In the genomic region with DNA sequence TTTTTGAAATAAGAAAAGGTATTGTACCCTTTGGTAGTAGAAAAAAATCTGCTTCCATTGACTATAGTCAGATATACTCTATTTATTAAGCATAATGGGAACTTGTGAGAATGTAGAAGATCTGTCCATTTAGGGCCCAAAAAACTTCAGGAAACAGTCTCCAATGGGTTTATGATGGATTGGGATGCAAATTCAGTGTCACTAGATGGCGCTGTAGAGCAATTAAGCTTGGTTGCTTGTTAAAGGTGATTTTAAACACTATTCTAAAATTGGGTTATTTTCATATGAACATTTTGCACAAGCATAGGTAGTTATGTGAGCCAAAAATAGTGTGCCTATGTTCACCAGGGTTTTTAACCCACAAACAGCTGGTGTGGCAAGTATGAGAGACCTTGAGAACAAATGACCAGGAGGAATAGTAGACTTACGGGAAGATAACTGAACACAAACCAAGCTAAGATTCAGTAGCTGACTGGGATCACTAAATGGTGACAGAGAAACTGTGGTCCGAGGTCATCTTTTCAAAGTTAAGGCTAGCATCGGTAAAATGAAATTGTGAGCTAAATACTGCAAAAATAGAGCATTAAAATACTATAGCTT, we compare ENCODE assay signal across 8 cellular contexts.
A peak's percentile ranks its signal among the peaks of the same experiment; 100 is the strongest.
DNase-seq lines count a peak whose midpoint lies in the region; ATAC-seq, FAIRE-seq and TF ChIP-seq lines count a peak whose summit lies in the region.

No MANE protein-coding gene starts in this region.

- peaks cover 4% of the 10 kb centered on the region for H3K4me1 Mint-ChIP-seq in nephron

- no peak overlapping the region for H3K4me3 ChIP-seq in colonic mucosa

- in situ Hi-C loops in GM13977 (cut with MboI; ENCODE audit: low pct_unique_long_range_greater_than_20kb, low sequenced_read_pairs, unreplicated experiment), result no loop called here

- peak overlapping the region; percentile 83 to 93 (median 86) for H3K27ac Mint-ChIP-seq in nephron

- no peak for FAIRE-seq in RCC 7860 (lab: Jason Lieb, UNC)

- no peaks in the 10 kb centered on the region for H3K36me3 ChIP-seq in colonic mucosa

- peak; percentile 66 for TF ChIP-seq CTCF in GM13977 (IDR thresholded peaks at IDR 0.05; ENCODE audit: extremely low read depth, insufficient read depth, missing control alignments)
- TF ChIP-seq CTCF in colonic mucosa (IDR thresholded peaks at IDR 0.05), result peak; percentile 46
- peak; percentile 44 to 69 (median 54) for TF ChIP-seq CTCF in nephron (IDR thresholded peaks at IDR 0.05; ENCODE audit: unreplicated experiment in 3 of 3)

- no peaks in the 10 kb centered on the region for H3K36me3 Mint-ChIP-seq in nephron (ENCODE audit: low read depth)

- H3K27me3 Mint-ChIP-seq in nephron (ENCODE audit: low read depth), result peaks cover 4% of the 10 kb centered on the region

- no peaks in the 10 kb centered on the region for H3K9me3 ChIP-seq in colonic mucosa

- no peak overlapping the region for H3K9ac ChIP-seq in colonic mucosa (ENCODE audit: low read depth in 2 of 2, low read length in 2 of 2)

- intact Hi-C loops in colonic mucosa (cut with DNase I), result no loop called here

- DNase-seq in COLO829 (ENCODE audit: low spot score) (peak; percentile 56), GM13977 (ENCODE audit: low spot score) (no peak), NCI-H69 (lab: John Stamatoyannopoulos, UW) (peak; percentile 65), colonic mucosa (peak; percentile 73), NOMO-1 treated with dmso at 0.1 percent for 144 hours (lab: John Stamatoyannopoulos, UW; ENCODE audit: unreplicated experiment) (no peak), RCC 7860 (ENCODE audit: low spot score) (no peak)

- H3K4me3 Mint-ChIP-seq in nephron, result no peak overlapping the region

- no peak for ATAC-seq in HG03565 (IDR thresholded peaks at IDR 0.05; ENCODE audit: unreplicated experiment)

- H3K4me1 ChIP-seq in colonic mucosa, result no peaks in the 10 kb centered on the region

- H3K9me3 Mint-ChIP-seq in nephron, result no peaks in the 10 kb centered on the region

- no peaks in the 10 kb centered on the region for H3K27me3 ChIP-seq in colonic mucosa

- H3K27ac ChIP-seq in colonic mucosa, result no peak overlapping the region

Comparison
In these comparisons a context has a peak if more than half of its experiments do, and no peak if none do; other contexts are left out.
1. DNase-seq: peak in COLO829 (single experiment), NCI-H69 (single experiment) and colonic mucosa (single experiment); none in GM13977 (single experiment), NOMO-1 treated with dmso at 0.1 percent for 144 hours (single experiment) and RCC 7860 (single experiment).
2. Peak in every context shown above with its lines, with median percentiles within 50 percentile points of each other: CTCF ChIP-seq.